32 cellular contexts compared by ENCODE assay signal in the genomic region with DNA sequence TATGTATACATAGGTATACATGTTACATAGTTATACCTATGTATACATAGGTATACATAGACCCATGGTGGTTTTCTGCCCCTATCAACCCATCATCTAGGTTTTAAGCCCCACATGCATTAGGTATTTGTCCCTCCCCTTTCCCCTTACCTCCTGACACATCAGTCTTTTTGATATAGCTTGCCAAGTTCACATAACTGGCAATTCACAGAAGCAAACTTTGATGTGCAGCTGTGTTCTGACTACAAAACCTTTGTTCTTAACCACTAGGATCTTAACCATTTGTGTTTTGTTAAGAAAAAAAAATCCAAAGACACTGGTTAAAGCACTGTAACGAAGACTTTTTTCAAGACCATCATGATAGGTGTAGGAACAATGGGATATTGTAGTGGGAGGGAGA. TPM values are rescaled to one million over a fixed set of nuclear protein-coding genes. Genes with fewer than 3 reads are reported as not detected.
"Had no signal": no experiment of that assay in that cellular context is flagged by ENCODE, and none has a peak within 500 bp of the region (broad histone marks: within the 10 kb centered on the region; RNA-seq: fewer than 3 reads in every experiment).

No MANE protein-coding gene starts in this region.

- H3K4me3 ChIP-seq: neural progenitor cell, ovary, psoas muscle, skin epidermis, smooth muscle cell, spleen, stomach, tibial artery, transverse colon, vagina had no signal

- H3K36me3 ChIP-seq: neural progenitor cell, ovary, spleen, stomach, tibial artery, transverse colon, vagina had no signal

- H3K27me3 ChIP-seq: ovary, vagina had no signal

- ATAC-seq: naive thymus-derived CD4-positive, alpha-beta T cell; natural killer cell; psoas muscle; right cardiac atrium; sciatic nerve; stimulated activated effector memory CD8-positive, alpha-beta T cell treated with anti-CD3 and anti-CD28 coated beads, Interleukin-12 subunit alpha, Interleukin-12 subunit beta, amount 100 ng/mL, for 72 hours; stimulated activated naive B cell treated with anti-CD40 and anti-IgM and Interleukin-4, amounts not matched to agents 10 μg/mL and 1 μg/mL and 100 μg/mL, for 72 hours had no signal

- H3K9ac ChIP-seq: neural progenitor cell, parathyroid adenoma had no signal

- H3K9me3 ChIP-seq: ovary, psoas muscle, spleen, stomach, tibial artery, transverse colon, vagina had no signal

- H2AFZ ChIP-seq: neural progenitor cell, parathyroid adenoma had no signal

- H3K27ac ChIP-seq: neural progenitor cell, ovary, parathyroid adenoma, psoas muscle, skin epidermis, spleen, stomach, tibial artery, transverse colon, vagina had no signal

- FAIRE-seq: urothelium cell line had no signal

- H3K4me1 ChIP-seq: neural progenitor cell, parathyroid adenoma, psoas muscle, spleen, tibial artery, transverse colon, vagina had no signal

- DNase-seq: natural killer cell; occipital lobe; ovary; posterior cingulate gyrus; psoas muscle; right cardiac atrium; spleen; stimulated activated CD4-positive, alpha-beta T cell treated with anti-CD3 and anti-CD28 coated beads, Interleukin-12 subunit alpha, Interleukin-12 subunit beta, amount 100 ng/mL, for 4 hours; stimulated activated CD4-positive, alpha-beta T cell treated with anti-CD3 and anti-CD28 coated beads, Interleukin-2, amount 100 ng/mL, for 24 hours; stimulated activated CD4-positive, alpha-beta T cell treated with anti-CD3 and anti-CD28 coated beads, Interleukin-2, amount 100 ng/mL, for 48 hours; stimulated activated CD4-positive, alpha-beta T cell treated with anti-CD3 and anti-CD28 coated beads, Interleukin-4, amount 100 ng/mL, for 24 hours; stimulated activated naive B cell treated with anti-CD40 and anti-IgM and Interleukin-4, amounts not matched to agents 10 μg/mL and 1 μg/mL and 100 μg/mL, for 72 hours; stimulated activated naive CD4-positive, alpha-beta T cell treated with Interleukin-2 at 50 U/mL for 16 hours; stomach; tibial artery; transverse colon had no signal

- H3K4me2 ChIP-seq: neural progenitor cell, smooth muscle cell had no signal

- H3K79me2 ChIP-seq: parathyroid adenoma had no signal

RNA-seq across cellular contexts. Expression of a gene that starts 42.9 kb away (rescaled TPM):
- total RNA-seq: naive thymus-derived CD4-positive, alpha-beta T cell; natural killer cell; occipital lobe; osteoblast; progenitor cell of endocrine pancreas; renal cortical epithelial cell; sciatic nerve; smooth muscle cell; subcutaneous adipose tissue; temporal lobe; ureter had no signal
- polyA plus RNA-seq: naive thymus-derived CD4-positive, alpha-beta T cell; neural cell; smooth muscle cell had no signal
